In the genomic region with DNA sequence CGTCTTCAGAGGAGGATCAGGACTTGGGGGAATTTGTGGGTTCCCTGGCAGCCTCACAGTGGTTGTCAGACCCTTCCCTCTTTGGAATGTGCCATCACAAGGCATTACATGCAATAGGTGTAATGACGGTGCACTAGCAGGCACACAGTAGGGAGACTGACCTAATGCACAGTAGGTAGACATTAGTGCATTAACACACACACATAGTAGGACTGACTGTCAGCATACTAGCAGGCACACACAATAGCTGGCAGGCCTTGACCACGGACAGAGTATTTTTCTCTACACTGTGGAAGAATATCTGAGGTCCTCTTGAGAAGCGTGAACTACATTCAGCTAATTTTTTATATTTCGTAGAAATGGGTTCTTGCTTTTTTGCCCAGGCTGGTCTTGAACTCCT, we compare ENCODE assay signal across 17 cellular contexts. TPM values are rescaled to one million over a fixed set of nuclear protein-coding genes. Genes with fewer than 3 reads are reported as not detected.
"Had no signal": no experiment of that assay in that cellular context is flagged by ENCODE, and none has a peak within 500 bp of the region (broad histone marks: within the 10 kb centered on the region; RNA-seq: fewer than 3 reads in every experiment).

No MANE protein-coding gene starts in this region.

- H3K4me3 Mint-ChIP-seq: activated T-helper 17 cell treated with anti-CD3 and anti-CD28 coated beads, Interleukin-2, amount 50 U/mL, for 72 hours; natural killer cell; WTC11 had no signal

- H3K9me3 ChIP-seq: ascending aorta, SJCRH30, suprapubic skin, upper lobe of right lung had no signal

- H3K36me3 ChIP-seq: ascending aorta, SJCRH30, suprapubic skin, upper lobe of right lung had no signal

- H3K27ac Mint-ChIP-seq: activated T-helper 17 cell treated with anti-CD3 and anti-CD28 coated beads, Interleukin-2, amount 50 U/mL, for 72 hours; natural killer cell; WTC11 had no signal

- H3K4me3 ChIP-seq: ascending aorta, dorsolateral prefrontal cortex, lung, SJCRH30, suprapubic skin, upper lobe of right lung had no signal

- H3K4me1 ChIP-seq: ascending aorta had no signal

- ATAC-seq: activated T-helper 17 cell treated with anti-CD3 and anti-CD28 coated beads, Interleukin-2, amount 50 U/mL, for 72 hours; esophagus mucosa; left cardiac atrium; natural killer cell; upper lobe of right lung; WTC11 had no signal

- H3K27me3 ChIP-seq: ascending aorta, dorsolateral prefrontal cortex, SJCRH30, suprapubic skin, upper lobe of right lung had no signal

- DNase-seq: activated CD4-positive, alpha-beta T cell treated with anti-CD3 and anti-CD28 coated beads, Interleukin-2, amount 50 U/mL, for 1 hour; immature natural killer cell; left cardiac atrium; natural killer cell; stimulated activated CD4-positive, alpha-beta T cell treated with anti-CD3 and anti-CD28 coated beads, Interleukin-2, amount 100 ng/mL, for 48 hours; stimulated activated naive CD4-positive, alpha-beta T cell treated with Interleukin-2 at 50 U/mL for 16 hours; SW 1271; upper lobe of right lung had no signal

- H3K27ac ChIP-seq: ascending aorta, dorsolateral prefrontal cortex, SJCRH30, suprapubic skin, upper lobe of right lung had no signal

- H3K36me3 Mint-ChIP-seq: natural killer cell, WTC11 had no signal

- H3K27me3 Mint-ChIP-seq: activated T-helper 17 cell treated with anti-CD3 and anti-CD28 coated beads, Interleukin-2, amount 50 U/mL, for 72 hours had no signal

RNA-seq across cellular contexts. Expression of a gene that starts 14.0 kb away (rescaled TPM):
- total RNA-seq: bronchial epithelial cell had no signal
